Comparison of ENCODE assay signal across 10 cellular contexts in genomic region chr11:59557940-59558643, GRCh38. TPM values are rescaled to one million over a fixed set of nuclear protein-coding genes. Genes with fewer than 3 reads are reported as not detected.
DNase-seq lines count a peak whose midpoint lies in the region; ATAC-seq and TF ChIP-seq lines count a peak whose summit lies in the region.
"Had no signal": no experiment of that assay in that cellular context is flagged by ENCODE, and none has a peak within 500 bp of the region (broad histone marks: within the 10 kb centered on the region; RNA-seq: fewer than 3 reads in every experiment).

No MANE protein-coding gene starts in this region.

- no TSS peak for BruUV-seq in mammary epithelial cell (replicated peaks; lab: Mats Ljungman, UMichigan)

- dilution Hi-C loops in mammary epithelial cell (cut with HindIII; ENCODE audit: low sequenced_read_pairs) = loop anchor here (10.0 kb wide), 1 partner anchor 57 kb away; the partner anchor contains the start of gene OSBP

- H3K9me2 ChIP-seq in DOHH2 (replicated peaks; ENCODE audit: control insufficient read depth, low read length) = no peaks in the 10 kb centered on the region
- no peaks in the 10 kb centered on the region for H3K9me2 ChIP-seq in MM.1S (replicated peaks; ENCODE audit: insufficient read depth, low read length)
- H3K9me2 ChIP-seq in neural cell (ENCODE audit: insufficient read depth, low read length) = no peaks in the 10 kb centered on the region

- no peak for ATAC-seq in GM19023 (IDR thresholded peaks at IDR 0.05; ENCODE audit: unreplicated experiment)

- H3K4me3 ChIP-seq in DOHH2 (ENCODE audit: low read length) (peak overlapping the region; percentile 73), MM.1S (ENCODE audit: low read length) (peak overlapping the region; percentile 45), mammary epithelial cell (replicated peaks in 1 of 3; ENCODE audit: insufficient read depth in 1 of 3, low read depth in 2 of 3, low read length in 3 of 3) (peak overlapping the region; percentile 16 to 21 (median 19)), neural cell (ENCODE audit: low read length) (peak overlapping the region; percentile 68)

- peak overlapping the region; percentile 23 for H2AFZ ChIP-seq in MM.1S (ENCODE audit: low read length)
- no peak overlapping the region for H2AFZ ChIP-seq in mammary epithelial cell (ENCODE audit: low read depth, low read length)
- H2AFZ ChIP-seq in neural cell (ENCODE audit: low read depth, low read length) = no peak overlapping the region

- peak overlapping the region; percentile 78 for H3K4me2 ChIP-seq in DOHH2 (ENCODE audit: low read length)
- peak overlapping the region; percentile 58 for H3K4me2 ChIP-seq in MM.1S (ENCODE audit: low read depth, low read length)
- H3K4me2 ChIP-seq in mammary epithelial cell (ENCODE audit: insufficient read depth, low read depth, low read length) = peak overlapping the region; percentile 18
- H3K4me2 ChIP-seq in neural cell (ENCODE audit: low read length) = no peak overlapping the region

- H3K79me2 ChIP-seq in DOHH2 (ENCODE audit: control insufficient read depth, low read length) (no peaks in the 10 kb centered on the region), MM.1S (ENCODE audit: low read length) (no peaks in the 10 kb centered on the region), mammary epithelial cell (ENCODE audit: insufficient read depth, low read length) (no peaks in the 10 kb centered on the region), neural cell (replicated peaks; ENCODE audit: insufficient read depth, low read length) (no peaks in the 10 kb centered on the region)

- peak overlapping the region; percentile 45; the same call in 1 of the 2 replicates for H3K9ac ChIP-seq in MM.1S (ENCODE audit: low read length)
- peak overlapping the region; percentile 46 for H3K9ac ChIP-seq in mammary epithelial cell (ENCODE audit: insufficient read depth, low read length)
- no peak overlapping the region for H3K9ac ChIP-seq in neural cell (ENCODE audit: low read length)

- H3F3A ChIP-seq in DOHH2 (ENCODE audit: control insufficient read depth, insufficient read depth) (peaks cover 17% of the 10 kb centered on the region), MM.1S (ENCODE audit: insufficient read depth, low read length) (peaks cover 51% of the 10 kb centered on the region), neural cell (ENCODE audit: insufficient read depth, low read length, poor library complexity, severe bottlenecking) (peaks cover 5% of the 10 kb centered on the region)

- DNase-seq in MM.1S = no peak
- DNase-seq in mammary epithelial cell = no peak
- DNase-seq in RPMI8226 = no peak
- DNase-seq in superior temporal gyrus (ENCODE audit: extremely low spot score) = no peak
- DNase-seq in NCI-H524 treated with DMSO at 0.1 percent for 48 hours (lab: John Stamatoyannopoulos, UW) = no peak

- H3K27me3 ChIP-seq in DOHH2 (ENCODE audit: control insufficient read depth, low read length) = no peaks in the 10 kb centered on the region
- peaks cover 10% of the 10 kb centered on the region for H3K27me3 ChIP-seq in MM.1S (replicated peaks; ENCODE audit: insufficient read depth, low read length)
- H3K27me3 ChIP-seq in mammary epithelial cell (ENCODE audit: insufficient read depth, low read length) = no peaks in the 10 kb centered on the region
- no peaks in the 10 kb centered on the region for H3K27me3 ChIP-seq in neural cell (ENCODE audit: insufficient read depth, low read depth, low read length)

- CTCF ChIA-PET in mammary epithelial cell (lab: Charles Lee; ENCODE audit: low non-redundant PET) = no interaction called here

- H3K36me3 ChIP-seq in DOHH2 (ENCODE audit: control insufficient read depth, low read length) = peaks cover 3% of the 10 kb centered on the region; the same call in 1 of the 2 replicates
- H3K36me3 ChIP-seq in MM.1S (replicated peaks; ENCODE audit: insufficient read depth, low read length) = no peaks in the 10 kb centered on the region
- no peaks in the 10 kb centered on the region for H3K36me3 ChIP-seq in mammary epithelial cell (ENCODE audit: insufficient read depth, low read length)
- no peaks in the 10 kb centered on the region for H3K36me3 ChIP-seq in neural cell (ENCODE audit: insufficient read depth, low read length)

- in situ Hi-C loops in mammary epithelial cell (cut with MboI; ENCODE audit: low sequenced_read_pairs in 2 of 2) = loop anchor here (10.0 to 25.0 kb wide), 2 partner anchors 229 to 247 kb away; no protein-coding TSS in a partner anchor

- H4K20me1 ChIP-seq in DOHH2 (ENCODE audit: control insufficient read depth, insufficient read depth, low read depth, low read length) (no peaks in the 10 kb centered on the region), MM.1S (ENCODE audit: insufficient read depth, low read length) (no peaks in the 10 kb centered on the region), mammary epithelial cell (ENCODE audit: insufficient read depth, low read length) (no peaks in the 10 kb centered on the region), neural cell (ENCODE audit: insufficient read depth) (no peaks in the 10 kb centered on the region)

- H3K9me3 ChIP-seq in DOHH2 (ENCODE audit: control insufficient read depth, insufficient read depth, low read length) (no peaks in the 10 kb centered on the region), MM.1S (replicated peaks; ENCODE audit: insufficient read depth, low read length) (no peaks in the 10 kb centered on the region), mammary epithelial cell (replicated peaks; ENCODE audit: insufficient read depth, low read length) (no peaks in the 10 kb centered on the region), neural cell (ENCODE audit: low read length) (no peaks in the 10 kb centered on the region)

- H3K4me1 ChIP-seq in DOHH2 (ENCODE audit: control insufficient read depth, low read length) = peaks cover 45% of the 10 kb centered on the region
- peaks cover 15% of the 10 kb centered on the region for H3K4me1 ChIP-seq in MM.1S (ENCODE audit: low read length)
- H3K4me1 ChIP-seq in mammary epithelial cell (ENCODE audit: insufficient read depth, low read length) = peaks cover 8% of the 10 kb centered on the region

- no peak overlapping the region for H3K27ac ChIP-seq in DOHH2 (ENCODE audit: low read depth, low read length)
- H3K27ac ChIP-seq in MM.1S (ENCODE audit: low read length) = no peak overlapping the region
- H3K27ac ChIP-seq in mammary epithelial cell (ENCODE audit: insufficient read depth, low read depth, low read length) = peak overlapping the region; percentile 37
- H3K27ac ChIP-seq in neural cell (ENCODE audit: low read length) = no peak overlapping the region

- no peak for TF ChIP-seq CTCF in DOHH2 (IDR thresholded peaks at IDR 0.05; ENCODE audit: low read depth, low read length, poor library complexity, severe bottlenecking)
- no peak for TF ChIP-seq CTCF in MM.1S (IDR thresholded peaks at IDR 0.05; ENCODE audit: low read length)
- no peak for TF ChIP-seq CTCF in mammary epithelial cell (conservative IDR thresholded peaks at IDR 0.05 in 1 of 2, IDR thresholded peaks at IDR 0.05 in 1 of 2; ENCODE audit: extremely low read depth in 1 of 2, insufficient read depth in 1 of 2, low read depth in 1 of 2, low read length in 2 of 2)
- TF ChIP-seq CTCF in neural cell (IDR thresholded peaks at IDR 0.05; ENCODE audit: poor library complexity, severe bottlenecking) = no peak

- TF ChIP-seq EP300 in neural cell (conservative IDR thresholded peaks at IDR 0.05; ENCODE audit: poor library complexity, severe bottlenecking) = no peak

- no peak for TF ChIP-seq RAD21 in neural cell (conservative IDR thresholded peaks at IDR 0.05)

- intact Hi-C loops in mammary epithelial cell (cut with micrococcal nuclease) = no loop called here

- 70% methylated on average over 12 of the region's 12 CpGs for WGBS in mammary epithelial cell (ENCODE audit: low coverage, missing lambda C conversion rate)

TF ChIP-seq in neural cell, 6 proteins besides CTCF, POLR2A, EP300 and RAD21:
- TF ChIP-seq TAF1 (IDR thresholded peaks at IDR 0.05; ENCODE audit: low read depth) (no peak), POLR2AphosphoS5 (IDR thresholded peaks at IDR 0.05) (no peak), SMC3 (conservative IDR thresholded peaks at IDR 0.05; ENCODE audit: poor library complexity) (no peak), EZH2 (IDR thresholded peaks at IDR 0.05; ENCODE audit: borderline replicate concordance, insufficient read depth, low read length, poor library complexity, severe bottlenecking) (no peak), MXI1 (conservative IDR thresholded peaks at IDR 0.05; ENCODE audit: poor library complexity, severe bottlenecking) (no peak), REST (IDR thresholded peaks at IDR 0.05; ENCODE audit: borderline replicate concordance) (no peak)

RNA-seq across cellular contexts. Expression of gene OR4D9, which starts 46.8 kb away (rescaled TPM):
- not detected for total RNA-seq in mammary epithelial cell
- not detected for polyA plus RNA-seq in mammary epithelial cell
- not detected for polyA minus RNA-seq in mammary epithelial cell
- not detected in 2 replicates for polyA plus RNA-seq in neural cell
- polyA minus RNA-seq in neural cell = not detected in 2 replicates
- total RNA-seq: LHCN-M2, lung microvascular endothelial cell had no signal

RNA-seq across cellular contexts. Expression of gene OR4D11, which starts 54.7 kb away (rescaled TPM):
- not detected for total RNA-seq in mammary epithelial cell
- polyA plus RNA-seq in mammary epithelial cell (not detected), neural cell (1.6 TPM in 1 of 2 replicates, not detected in the other)
- polyA minus RNA-seq in mammary epithelial cell (not detected), neural cell (not detected in 2 replicates)
- total RNA-seq: LHCN-M2, lung microvascular endothelial cell had no signal

RNA-seq across cellular contexts. Expression of gene OSBP, which starts 57.5 kb away (rescaled TPM):
- 10 to 100 TPM; 34.0 to 52.0 TPM for total RNA-seq in mammary epithelial cell
- polyA plus RNA-seq in mammary epithelial cell (19.2 TPM), neural cell (24.4 and 25.7 TPM in 2 replicates)
- polyA minus RNA-seq in mammary epithelial cell (117 TPM), neural cell (51.9 and 57.3 TPM in 2 replicates)

Comparison
In these comparisons a context has a peak if more than half of its experiments do, and no peak if none do; other contexts are left out.
1. H3K4me3 ChIP-seq: peak in every context shown above with its lines; median percentile 73 in DOHH2; 68 in neural cell; 45 in MM.1S; 19 in mammary epithelial cell.